9 cellular contexts compared by ENCODE assay signal in the genomic region with DNA sequence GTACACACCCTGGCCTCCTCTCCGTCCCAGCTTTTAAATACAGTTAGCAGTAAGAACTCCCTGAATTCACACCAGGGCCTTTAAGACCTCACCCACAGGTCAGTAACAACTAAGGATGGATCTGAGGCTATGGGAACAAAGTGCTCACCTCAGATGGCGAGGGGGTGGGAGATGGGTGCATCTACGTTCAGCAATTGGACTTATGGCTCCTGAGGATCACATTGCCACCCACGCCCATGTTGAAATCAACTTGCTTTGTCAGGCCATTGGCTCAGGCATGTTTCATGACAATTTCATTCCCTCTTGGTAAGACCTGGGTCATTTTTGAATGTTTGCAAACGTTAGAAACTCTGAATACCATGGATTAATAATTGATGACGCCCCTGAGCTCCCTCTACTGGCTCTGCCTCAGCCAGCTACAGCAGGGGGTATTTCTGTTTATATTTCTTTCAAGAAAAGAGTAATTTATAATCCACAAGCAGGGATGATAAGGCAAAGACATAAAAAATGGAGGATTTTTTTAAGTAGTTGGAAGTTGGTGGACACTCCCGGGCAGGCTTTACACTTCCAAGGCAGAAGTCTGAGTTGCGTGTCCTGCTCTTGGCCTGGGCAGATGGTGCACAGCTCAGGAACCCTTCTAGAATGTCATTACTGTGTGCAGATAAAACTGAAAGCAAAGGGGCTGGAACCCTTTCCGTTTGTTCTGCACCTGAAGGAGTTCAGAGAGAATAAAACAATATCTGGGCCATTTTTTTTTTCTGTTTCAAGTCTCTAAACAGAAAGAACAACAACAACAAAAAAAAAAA. TPM values are rescaled to one million over a fixed set of nuclear protein-coding genes. Genes with fewer than 3 reads are reported as not detected.
DNase-seq lines count a peak whose midpoint lies in the region; ATAC-seq and TF ChIP-seq lines count a peak whose summit lies in the region.
"Had no signal": no experiment of that assay in that cellular context is flagged by ENCODE, and none has a peak within 500 bp of the region (broad histone marks: within the 10 kb centered on the region; RNA-seq: fewer than 3 reads in every experiment).

No MANE protein-coding gene starts in this region.

- no peaks in the 10 kb centered on the region for H3K9me2 ChIP-seq in PC-3 (replicated peaks; ENCODE audit: low read length)

- TF ChIP-seq CTCF in PC-3 (conservative IDR thresholded peaks at IDR 0.05; ENCODE audit: low read depth, low read length): peak; percentile 53
- no peak for TF ChIP-seq CTCF in breast epithelium (IDR thresholded peaks at IDR 0.05)

- H3K9me3 ChIP-seq in PC-3 (ENCODE audit: low read length): no peaks in the 10 kb centered on the region
- H3K9me3 ChIP-seq in breast epithelium: no peaks in the 10 kb centered on the region
- H3K9me3 ChIP-seq: thoracic aorta had no signal

- peak; percentile 36 for ATAC-seq in GM21528 (IDR thresholded peaks at IDR 0.05; ENCODE audit: low FRiP score, unreplicated experiment)
- ATAC-seq in PC-3: no peak
- peak; percentile 58 for ATAC-seq in left colon
- no peak for ATAC-seq in HG03521 (IDR thresholded peaks at IDR 0.05; ENCODE audit: unreplicated experiment)

- CTCF ChIA-PET in PC-3 (lab: Charles Lee): interaction anchor here (0.5 to 0.8 kb wide), 2 partner anchors 13 to 622 kb away, joined by 3 to 9 read pairs; no protein-coding TSS in a partner anchor

- H3K9ac ChIP-seq in PC-3 (ENCODE audit: low read length): no peak overlapping the region

- H3K4me2 ChIP-seq in PC-3 (ENCODE audit: low read length): no peak overlapping the region

- no peak for TF ChIP-seq POLR2A in breast epithelium (IDR thresholded peaks at IDR 0.05)

- H3K36me3 ChIP-seq in PC-3 (ENCODE audit: low read depth, low read length) (no peaks in the 10 kb centered on the region), breast epithelium (no peaks in the 10 kb centered on the region)
- H3K36me3 ChIP-seq: thoracic aorta had no signal

- H3K27ac ChIP-seq in PC-3 (ENCODE audit: low read length) (no peak overlapping the region), substantia nigra (ENCODE audit: low read depth, low read length, poor library complexity, severe bottlenecking) (no peak overlapping the region), breast epithelium (no peak overlapping the region)
- H3K27ac ChIP-seq: thoracic aorta had no signal

- H3K4me3 ChIP-seq in PC-3 (ENCODE audit: low read length): no peak overlapping the region
- H3K4me3 ChIP-seq in breast epithelium: no peak overlapping the region
- H3K4me3 ChIP-seq: thoracic aorta had no signal

- intact Hi-C loops in PC-3 (cut with micrococcal nuclease): no loop called here
- intact Hi-C loops in left colon (cut with DNase I, micrococcal nuclease): no loop called here
- intact Hi-C loops in breast epithelium (cut with DNase I; ENCODE audit: low total_unique reads): no loop called here

- DNase-seq in DMS153 treated with DMSO at 0.1 percent for 48 hours (lab: John Stamatoyannopoulos, UW; ENCODE audit: unreplicated experiment) (peak; percentile 72), PC-3 (no peak), left colon (peak; percentile 76 to 86), substantia nigra (lab: John Stamatoyannopoulos, UW) (no peak), breast epithelium (ENCODE audit: low spot score in 2 of 2) (no peak), activated gamma-delta T cell treated with Interleukin-2 at 50 U/mL for 16 hours (no peak)

- no peaks in the 10 kb centered on the region for H3F3A ChIP-seq in PC-3 (ENCODE audit: low read length, unreplicated experiment)

- no peaks in the 10 kb centered on the region for H4K20me1 ChIP-seq in PC-3 (ENCODE audit: low read length)

- H3K27me3 ChIP-seq in PC-3 (ENCODE audit: low read length): no peaks in the 10 kb centered on the region
- H3K27me3 ChIP-seq in breast epithelium: no peaks in the 10 kb centered on the region

- H3K79me2 ChIP-seq in PC-3 (ENCODE audit: low read length): no peaks in the 10 kb centered on the region

- BruUV-seq in PC-3 (replicated peaks; lab: Mats Ljungman, UMichigan): no TSS peak

- POLR2A ChIA-PET in PC-3 (lab: Charles Lee; ENCODE audit: unreplicated experiment): interaction anchor here (0.6 kb wide), 2 partner anchors 65 to 100 kb away, joined by 3 read pairs; no protein-coding TSS in a partner anchor

- H3K4me1 ChIP-seq in PC-3 (ENCODE audit: insufficient read depth, low read length): peaks cover 19% of the 10 kb centered on the region
- peaks cover 3 to 8% of the 10 kb centered on the region in 2 donors for H3K4me1 ChIP-seq in breast epithelium

- no peak overlapping the region for H2AFZ ChIP-seq in PC-3 (ENCODE audit: low read length)

RNA-seq across cellular contexts. Expression of a gene that starts 13.7 kb away (rescaled TPM):
- total RNA-seq in PC-3 (2014; rRNA removed) (35.1 and 42.0 TPM in 2 replicates), left colon (10 to 100 TPM; 85.2 to 88.5 TPM), breast epithelium (10 to 100 TPM; 20.3 to 36.1 (median 29.6) TPM)

Comparison
In these comparisons a context has a peak if more than half of its experiments do, and no peak if none do; other contexts are left out.
1. DNase-seq: peak in DMS153 treated with DMSO at 0.1 percent for 48 hours (single experiment) and left colon (2 of 2); none in PC-3 (single experiment), substantia nigra (0 of 49), breast epithelium (0 of 2) and activated gamma-delta T cell treated with Interleukin-2 at 50 U/mL for 16 hours (single experiment).
2. ATAC-seq: peak in GM21528 (single experiment) and left colon (single experiment); none in PC-3 (single experiment) and HG03521 (single experiment).